11 cellular contexts compared by ENCODE assay signal in the genomic region with DNA sequence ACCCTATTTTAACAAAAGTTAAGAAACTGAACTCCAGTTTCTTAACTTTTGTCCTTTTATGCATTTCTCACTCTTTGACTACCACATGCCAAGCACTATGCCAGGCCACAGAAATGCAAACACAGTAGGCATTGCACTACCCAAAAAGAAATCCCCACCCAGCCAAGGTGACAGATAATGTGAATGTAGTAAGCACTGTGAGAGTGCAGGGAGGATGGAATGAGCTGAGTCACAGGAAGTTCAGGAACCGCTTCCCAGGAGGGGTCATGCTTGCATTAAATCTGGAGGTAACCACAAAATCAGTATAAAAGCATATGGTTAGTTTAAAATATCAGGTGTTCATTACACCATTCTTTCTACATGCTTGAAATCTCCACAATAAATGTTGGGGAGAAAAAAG. TPM values are rescaled to one million over a fixed set of nuclear protein-coding genes. Genes with fewer than 3 reads are reported as not detected.
A peak's percentile ranks its signal among the peaks of the same experiment; 100 is the strongest.
DNase-seq lines count a peak whose midpoint lies in the region; TF ChIP-seq lines count a peak whose summit lies in the region.
"Had no signal": no experiment of that assay in that cellular context is flagged by ENCODE, and none has a peak within 500 bp of the region (broad histone marks: within the 10 kb centered on the region; RNA-seq: fewer than 3 reads in every experiment).

No MANE protein-coding gene starts in this region.

- H3K4me3 Mint-ChIP-seq in MCF 10A (ENCODE audit: unreplicated experiment) (peak overlapping the region; percentile 4), type B pancreatic cell (no peak overlapping the region)

- H3K27me3 Mint-ChIP-seq in MCF 10A (ENCODE audit: insufficient read depth, unreplicated experiment) (no peaks in the 10 kb centered on the region), type B pancreatic cell (no peaks in the 10 kb centered on the region)

- H2AFZ ChIP-seq in SK-N-SH (ENCODE audit: low read depth) = no peak overlapping the region

- H3K36me3 Mint-ChIP-seq in MCF 10A (ENCODE audit: insufficient read depth, unreplicated experiment) (peaks cover 13% of the 10 kb centered on the region), type B pancreatic cell (peaks cover 19% of the 10 kb centered on the region)

- H3K27ac Mint-ChIP-seq in MCF 10A (ENCODE audit: low read depth, unreplicated experiment) = peak overlapping the region; percentile 74
- peak overlapping the region; percentile 25 for H3K27ac Mint-ChIP-seq in type B pancreatic cell

- WGBS in SK-N-SH (ENCODE audit: low lambda C conversion rate) = 7% methylated on average over 1 of the region's 1 CpG
- WGBS in esophagus, 2 donors = 35 to 69% methylated on average over 1 of the region's 1 CpG

- no peaks in the 10 kb centered on the region for H4K20me1 ChIP-seq in SK-N-SH (ENCODE audit: insufficient read depth)

- peaks cover 43% of the 10 kb centered on the region for H3F3A ChIP-seq in SK-N-SH (replicated peaks; ENCODE audit: insufficient read depth)

- no peaks in the 10 kb centered on the region for H3K36me3 ChIP-seq in breast epithelium
- H3K36me3 ChIP-seq in SK-N-SH (replicated peaks in 1 of 2; ENCODE audit: control insufficient read depth in 1 of 2, insufficient read depth in 2 of 2, low read length in 1 of 2) = no peaks in the 10 kb centered on the region
- no peaks in the 10 kb centered on the region for H3K36me3 ChIP-seq in esophagus (ENCODE audit: control insufficient read depth in 2 of 2, insufficient read depth in 2 of 2, low read length in 1 of 2)

- no peak overlapping the region for H3K27ac ChIP-seq in breast epithelium
- peak overlapping the region; percentile 64 to 89; a peak in 3 of 4 replicates for H3K27ac ChIP-seq in SK-N-SH (ENCODE audit: low read depth in 2 of 2, low read length in 1 of 2)
- H3K27ac ChIP-seq in esophagus (ENCODE audit: low read depth in 2 of 2, low read length in 1 of 2) = peak overlapping the region; percentile 21 to 29
- H3K27ac ChIP-seq: KMS-11 had no signal

- intact Hi-C loops in MCF 10A (cut with micrococcal nuclease) (no loop called here), breast epithelium (cut with DNase I; ENCODE audit: low total_unique reads) (no loop called here)

- H3K27me3 ChIP-seq in breast epithelium (no peaks in the 10 kb centered on the region), SK-N-SH (ENCODE audit: insufficient read depth) (no peaks in the 10 kb centered on the region), esophagus (ENCODE audit: control insufficient read depth in 1 of 2, insufficient read depth in 2 of 2, low read length in 2 of 2) (no peaks in the 10 kb centered on the region)

- H3K4me1 ChIP-seq in breast epithelium (peaks cover 1 to 11% of the 10 kb centered on the region in 2 donors), SK-N-SH (ENCODE audit: control insufficient read depth in 1 of 2, insufficient read depth in 2 of 2, low read depth in 1 of 2, low read length in 1 of 2) (peaks cover 11 to 34% of the 10 kb centered on the region in 2 experiments; a peak in 3 of 4 replicates), esophagus (ENCODE audit: control insufficient read depth in 2 of 2, insufficient read depth in 2 of 2, low read length in 1 of 2) (peaks cover 2 to 5% of the 10 kb centered on the region in 2 donors)

- no peaks in the 10 kb centered on the region for H3K79me2 ChIP-seq in SK-N-SH (ENCODE audit: insufficient read depth)

- TF ChIP-seq RAD21 in SK-N-SH (IDR thresholded peaks at IDR 0.05; ENCODE audit: low read length) = no peak

- POLR2A ChIA-PET in MCF 10A (lab: Yijun Ruan, JAX) (interaction anchor here (0.6 to 12.9 kb wide), 15 partner anchors 5 to 220 kb away, joined by 3 to 468 read pairs (median 4); partner anchors contain the start of genes CEP250, EIF6, TRPC4AP and UQCC1), SK-N-SH (lab: Yijun Ruan, JAX) (no interaction called here)

- H3K9me3 Mint-ChIP-seq in MCF 10A (ENCODE audit: unreplicated experiment) = no peaks in the 10 kb centered on the region
- no peaks in the 10 kb centered on the region for H3K9me3 Mint-ChIP-seq in type B pancreatic cell

- TF ChIP-seq CTCF in MCF 10A (IDR thresholded peaks at IDR 0.05; ENCODE audit: unreplicated experiment) (no peak), breast epithelium (IDR thresholded peaks at IDR 0.05) (no peak), SK-N-SH (IDR thresholded peaks at IDR 0.05) (no peak), type B pancreatic cell (conservative IDR thresholded peaks at IDR 0.05) (no peak)

- H3K4me3 ChIP-seq in breast epithelium (no peak overlapping the region), SK-N-SH (ENCODE audit: low read depth in 2 of 2, low read length in 1 of 2) (no peak overlapping the region), esophagus (ENCODE audit: low read depth in 1 of 2, low read length in 2 of 2) (no peak overlapping the region)

- peak overlapping the region; percentile 37; the same call in 1 of the 2 replicates for H3K9ac ChIP-seq in SK-N-SH
- H3K9ac ChIP-seq: KMS-11 had no signal

- TF ChIP-seq EP300 in SK-N-SH (IDR thresholded peaks at IDR 0.05; ENCODE audit: borderline replicate concordance in 1 of 2, low read depth in 1 of 2, low read length in 1 of 2) = peak in 1 of 2 experiments; percentile 95; a peak in 2 of 4 replicates

- H3K4me2 ChIP-seq in SK-N-SH = peak overlapping the region; percentile 31; the same call in 1 of the 2 replicates
- H3K4me2 ChIP-seq: KMS-11 had no signal

- peaks cover 55% of the 10 kb centered on the region for H3K4me1 Mint-ChIP-seq in MCF 10A (ENCODE audit: insufficient read depth, unreplicated experiment)
- peaks cover 12% of the 10 kb centered on the region for H3K4me1 Mint-ChIP-seq in type B pancreatic cell (ENCODE audit: unreplicated experiment)

- TF ChIP-seq POLR2A in breast epithelium (IDR thresholded peaks at IDR 0.05) = no peak

- H3K9me3 ChIP-seq in breast epithelium (no peaks in the 10 kb centered on the region), SK-N-SH (no peaks in the 10 kb centered on the region), esophagus (ENCODE audit: control insufficient read depth in 2 of 2, insufficient read depth in 1 of 2, low read depth in 1 of 2, low read length in 1 of 2) (no peaks in the 10 kb centered on the region)

- DNase-seq in MCF 10A (ENCODE audit: unreplicated experiment) (peak; percentile 96), breast epithelium (ENCODE audit: low spot score in 2 of 2) (no peak), SK-N-SH (no peak), type B pancreatic cell (ENCODE audit: extremely low spot score, unreplicated experiment) (no peak), NCI-H2196 (lab: John Stamatoyannopoulos, UW; ENCODE audit: unreplicated experiment) (no peak), DMS79 (lab: John Stamatoyannopoulos, UW) (no peak)
- no peak for DNase-seq in effector CD4-positive, alpha-beta T cell
- DNase-seq: occipital lobe had no signal

- no peaks in the 10 kb centered on the region for H3K9me2 ChIP-seq in SK-N-SH

- CTCF ChIA-PET in MCF 10A (lab: Yijun Ruan, JAX) = interaction anchor here (1.0 to 16.2 kb wide), 4 partner anchors 8 to 166 kb away, joined by 3 to 374 read pairs (median 86); partner anchors contain the start of gene GDF5
- CTCF ChIA-PET in SK-N-SH (lab: Yijun Ruan, JAX) = interaction anchor here (3.3 kb wide), 1 partner anchor 9 kb away, joined by 14 read pairs; no protein-coding TSS in a partner anchor

- BruUV-seq in MCF 10A (replicated peaks; lab: Mats Ljungman, UMichigan) = no TSS peak

TF ChIP-seq in SK-N-SH, 30 proteins besides CTCF, POLR2A, EP300 and RAD21 (continues in another document):
- peak; percentile 43; the same call in 1 of the 2 replicates for TF ChIP-seq FOXM1 (IDR thresholded peaks at IDR 0.05; ENCODE audit: low read depth)
- TF ChIP-seq MXI1 (IDR thresholded peaks at IDR 0.05; ENCODE audit: low read depth, low read length) = no peak

RNA-seq across cellular contexts. Expression of gene FAM83C, which starts 20.1 kb away (rescaled TPM):
- total RNA-seq in MCF 10A (2022) (not detected in 2 replicates), breast epithelium (under 1 TPM in 1 of 3 donors, not detected in 2; 0.15 TPM), type B pancreatic cell (ENCODE audit: low replicate concordance) (not detected in 2 replicates)
- polyA plus RNA-seq in SK-N-SH (2012; rRNA removed) (not detected in 2 replicates), esophagus (10 to 100 TPM; 32.3 to 35.9 TPM)
- polyA plus RNA-seq in SK-N-SH (2012; cell fraction: cytosol; rRNA removed) = not detected in 2 replicates
- 0.02 and 0.04 TPM in 2 replicates for polyA plus RNA-seq in SK-N-SH (2012; cell fraction: nucleus; rRNA removed)
- total RNA-seq: occipital lobe, subcutaneous adipose tissue had no signal

RNA-seq across cellular contexts. Expression of gene EIF6, which starts 27.8 kb away (rescaled TPM):
- 322 and 354 TPM in 2 replicates for total RNA-seq in MCF 10A (2022)
- total RNA-seq in breast epithelium = 10 to 100 TPM; 81.9 to 98.6 (median 88.0) TPM
- 343 and 356 TPM in 2 replicates for polyA plus RNA-seq in SK-N-SH (2012; rRNA removed)
- 174 and 232 TPM in 2 replicates for polyA plus RNA-seq in SK-N-SH (2012; cell fraction: cytosol; rRNA removed)
- 485 and 538 TPM in 2 replicates for polyA plus RNA-seq in SK-N-SH (2012; cell fraction: nucleus; rRNA removed)
- polyA plus RNA-seq in esophagus = 100 to 1,000 TPM; 186 to 315 TPM
- 124 and 185 TPM in 2 replicates for total RNA-seq in type B pancreatic cell (ENCODE audit: low replicate concordance)

RNA-seq across cellular contexts. Expression of gene MMP24OS, which starts 34.4 kb away (rescaled TPM):
- total RNA-seq in MCF 10A (2022) = 43.2 and 52.2 TPM in 2 replicates
- 10 to 100 TPM; 17.4 to 34.1 (median 32.9) TPM for total RNA-seq in breast epithelium
- 52.4 and 53.1 TPM in 2 replicates for polyA plus RNA-seq in SK-N-SH (2012; rRNA removed)
- polyA plus RNA-seq in SK-N-SH (2012; cell fraction: cytosol; rRNA removed) = 45.2 and 58.3 TPM in 2 replicates
- 64.2 and 76.0 TPM in 2 replicates for polyA plus RNA-seq in SK-N-SH (2012; cell fraction: nucleus; rRNA removed)
- 10 to 100 TPM; 25.7 to 52.2 TPM for polyA plus RNA-seq in esophagus
- 63.1 and 77.1 TPM in 2 replicates for total RNA-seq in type B pancreatic cell (ENCODE audit: low replicate concordance)

Comparison
In these comparisons a context has a peak if more than half of its experiments do, and no peak if none do; other contexts are left out.
1. H3K27ac ChIP-seq: peak in SK-N-SH (2 of 2) and esophagus (2 of 2); none in breast epithelium (0 of 2).